1 cellular context compared by ENCODE assay signal in genomic region chr13:40664100-40665060, GRCh38.
TF ChIP-seq lines count a peak whose summit lies in the region.

No MANE protein-coding gene starts in this region.

TF ChIP-seq in HEK293, 187 proteins besides CTCF, POLR2A, EP300 and RAD21 (continued from another document and continues in another):
- TF ChIP-seq, protein P1, sequence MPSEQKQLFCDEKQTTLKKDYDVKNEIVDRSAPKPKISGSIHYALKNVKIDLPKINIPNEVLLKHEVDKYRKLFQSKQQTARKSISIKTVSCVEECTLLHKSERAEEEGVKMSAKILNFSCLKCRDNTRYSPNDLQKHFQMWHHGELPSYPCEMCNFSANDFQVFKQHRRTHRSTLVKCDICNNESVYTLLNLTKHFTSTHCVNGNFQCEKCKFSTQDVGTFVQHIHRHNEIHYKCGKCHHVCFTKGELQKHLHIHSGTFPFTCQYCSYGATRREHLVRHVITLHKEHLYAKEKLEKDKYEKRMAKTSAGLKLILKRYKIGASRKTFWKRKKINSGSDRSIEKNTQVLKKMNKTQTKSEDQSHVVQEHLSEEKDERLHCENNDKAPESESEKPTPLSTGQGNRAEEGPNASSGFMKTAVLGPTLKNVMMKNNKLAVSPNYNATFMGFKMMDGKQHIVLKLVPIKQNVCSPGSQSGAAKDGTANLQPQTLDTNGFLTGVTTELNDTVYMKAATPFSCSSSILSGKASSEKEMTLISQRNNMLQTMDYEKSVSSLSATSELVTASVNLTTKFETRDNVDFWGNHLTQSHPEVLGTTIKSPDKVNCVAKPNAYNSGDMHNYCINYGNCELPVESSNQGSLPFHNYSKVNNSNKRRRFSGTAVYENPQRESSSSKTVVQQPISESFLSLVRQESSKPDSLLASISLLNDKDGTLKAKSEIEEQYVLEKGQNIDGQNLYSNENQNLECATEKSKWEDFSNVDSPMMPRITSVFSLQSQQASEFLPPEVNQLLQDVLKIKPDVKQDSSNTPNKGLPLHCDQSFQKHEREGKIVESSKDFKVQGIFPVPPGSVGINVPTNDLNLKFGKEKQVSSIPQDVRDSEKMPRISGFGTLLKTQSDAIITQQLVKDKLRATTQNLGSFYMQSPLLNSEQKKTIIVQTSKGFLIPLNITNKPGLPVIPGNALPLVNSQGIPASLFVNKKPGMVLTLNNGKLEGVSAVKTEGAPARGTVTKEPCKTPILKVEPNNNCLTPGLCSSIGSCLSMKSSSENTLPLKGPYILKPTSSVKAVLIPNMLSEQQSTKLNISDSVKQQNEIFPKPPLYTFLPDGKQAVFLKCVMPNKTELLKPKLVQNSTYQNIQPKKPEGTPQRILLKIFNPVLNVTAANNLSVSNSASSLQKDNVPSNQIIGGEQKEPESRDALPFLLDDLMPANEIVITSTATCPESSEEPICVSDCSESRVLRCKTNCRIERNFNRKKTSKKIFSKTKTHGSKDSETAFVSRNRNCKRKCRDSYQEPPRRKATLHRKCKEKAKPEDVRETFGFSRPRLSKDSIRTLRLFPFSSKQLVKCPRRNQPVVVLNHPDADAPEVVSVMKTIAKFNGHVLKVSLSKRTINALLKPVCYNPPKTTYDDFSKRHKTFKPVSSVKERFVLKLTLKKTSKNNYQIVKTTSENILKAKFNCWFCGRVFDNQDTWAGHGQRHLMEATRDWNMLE (tag by site-specific recombination; conservative IDR thresholded peaks at IDR 0.05; ENCODE audit: low read depth): no peak
- peak; percentile 70; the same call in 1 of the 2 replicates for TF ChIP-seq ZNF2 (tag by site-specific recombination; IDR thresholded peaks at IDR 0.05)
- TF ChIP-seq OVOL3 (tag by site-specific recombination; IDR thresholded peaks at IDR 0.05): no peak
- no peak for TF ChIP-seq ZNF473 (tag by site-specific recombination; IDR thresholded peaks at IDR 0.05)
- no peak for TF ChIP-seq PRDM1 (tag by site-specific recombination; IDR thresholded peaks at IDR 0.05)
- TF ChIP-seq, protein P2, sequence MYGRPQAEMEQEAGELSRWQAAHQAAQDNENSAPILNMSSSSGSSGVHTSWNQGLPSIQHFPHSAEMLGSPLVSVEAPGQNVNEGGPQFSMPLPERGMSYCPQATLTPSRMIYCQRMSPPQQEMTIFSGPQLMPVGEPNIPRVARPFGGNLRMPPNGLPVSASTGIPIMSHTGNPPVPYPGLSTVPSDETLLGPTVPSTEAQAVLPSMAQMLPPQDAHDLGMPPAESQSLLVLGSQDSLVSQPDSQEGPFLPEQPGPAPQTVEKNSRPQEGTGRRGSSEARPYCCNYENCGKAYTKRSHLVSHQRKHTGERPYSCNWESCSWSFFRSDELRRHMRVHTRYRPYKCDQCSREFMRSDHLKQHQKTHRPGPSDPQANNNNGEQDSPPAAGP (tag by site-specific recombination; IDR thresholded peaks at IDR 0.05): no peak
- TF ChIP-seq ZSCAN16 (tag by site-specific recombination; IDR thresholded peaks at IDR 0.05): no peak
- no peak for TF ChIP-seq ZNF23 (tag by site-specific recombination; IDR thresholded peaks at IDR 0.05; ENCODE audit: borderline replicate concordance)
- TF ChIP-seq ZNF544 (tag by site-specific recombination; IDR thresholded peaks at IDR 0.05): no peak
- no peak; the same call in 1 of the 2 replicates for TF ChIP-seq PRDM6 (tag by site-specific recombination; IDR thresholded peaks at IDR 0.05)
- no peak for TF ChIP-seq ZNF37A (tag by site-specific recombination; IDR thresholded peaks at IDR 0.05)
- no peak for TF ChIP-seq ZFP41 (tag by site-specific recombination; IDR thresholded peaks at IDR 0.05; ENCODE audit: borderline replicate concordance)
- TF ChIP-seq ZFP69B (tag by site-specific recombination; IDR thresholded peaks at IDR 0.05): peak; percentile 97
- TF ChIP-seq KLF8 (tag by site-specific recombination; IDR thresholded peaks at IDR 0.05): 0 out of 2 replicates have a peak, but pooled peaks have one; percentile 9
- no peak for TF ChIP-seq GLI2 (tag by site-specific recombination; IDR thresholded peaks at IDR 0.05; ENCODE audit: borderline replicate concordance, low read depth)
- no peak for TF ChIP-seq ZNF248 (tag by site-specific recombination; IDR thresholded peaks at IDR 0.05)
- TF ChIP-seq, protein P3, sequence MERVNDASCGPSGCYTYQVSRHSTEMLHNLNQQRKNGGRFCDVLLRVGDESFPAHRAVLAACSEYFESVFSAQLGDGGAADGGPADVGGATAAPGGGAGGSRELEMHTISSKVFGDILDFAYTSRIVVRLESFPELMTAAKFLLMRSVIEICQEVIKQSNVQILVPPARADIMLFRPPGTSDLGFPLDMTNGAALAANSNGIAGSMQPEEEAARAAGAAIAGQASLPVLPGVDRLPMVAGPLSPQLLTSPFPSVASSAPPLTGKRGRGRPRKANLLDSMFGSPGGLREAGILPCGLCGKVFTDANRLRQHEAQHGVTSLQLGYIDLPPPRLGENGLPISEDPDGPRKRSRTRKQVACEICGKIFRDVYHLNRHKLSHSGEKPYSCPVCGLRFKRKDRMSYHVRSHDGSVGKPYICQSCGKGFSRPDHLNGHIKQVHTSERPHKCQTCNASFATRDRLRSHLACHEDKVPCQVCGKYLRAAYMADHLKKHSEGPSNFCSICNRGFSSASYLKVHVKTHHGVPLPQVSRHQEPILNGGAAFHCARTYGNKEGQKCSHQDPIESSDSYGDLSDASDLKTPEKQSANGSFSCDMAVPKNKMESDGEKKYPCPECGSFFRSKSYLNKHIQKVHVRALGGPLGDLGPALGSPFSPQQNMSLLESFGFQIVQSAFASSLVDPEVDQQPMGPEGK (tag by site-specific recombination; IDR thresholded peaks at IDR 0.05): peak; percentile 86
- TF ChIP-seq ZSCAN4 (tag by site-specific recombination; IDR thresholded peaks at IDR 0.05): no peak
- TF ChIP-seq ZNF530 (tag by site-specific recombination; IDR thresholded peaks at IDR 0.05; ENCODE audit: low read depth): no peak
- no peak for TF ChIP-seq BCL11A (tag by site-specific recombination; IDR thresholded peaks at IDR 0.05; ENCODE audit: low read depth)
- TF ChIP-seq KLF1 (tag by site-specific recombination; IDR thresholded peaks at IDR 0.05): no peak
- TF ChIP-seq ZNF514 (tag by site-specific recombination; IDR thresholded peaks at IDR 0.05): no peak
- no peak for TF ChIP-seq ZNF76 (tag by site-specific recombination; IDR thresholded peaks at IDR 0.05; ENCODE audit: borderline replicate concordance, low read depth)
- TF ChIP-seq ZNF416 (tag by site-specific recombination; IDR thresholded peaks at IDR 0.05): no peak
- no peak for TF ChIP-seq ZNF423 (tag by site-specific recombination; IDR thresholded peaks at IDR 0.05)
- peak; percentile 52 for TF ChIP-seq ZNF629 (tag by site-specific recombination; IDR thresholded peaks at IDR 0.05)
- TF ChIP-seq, protein P4, sequence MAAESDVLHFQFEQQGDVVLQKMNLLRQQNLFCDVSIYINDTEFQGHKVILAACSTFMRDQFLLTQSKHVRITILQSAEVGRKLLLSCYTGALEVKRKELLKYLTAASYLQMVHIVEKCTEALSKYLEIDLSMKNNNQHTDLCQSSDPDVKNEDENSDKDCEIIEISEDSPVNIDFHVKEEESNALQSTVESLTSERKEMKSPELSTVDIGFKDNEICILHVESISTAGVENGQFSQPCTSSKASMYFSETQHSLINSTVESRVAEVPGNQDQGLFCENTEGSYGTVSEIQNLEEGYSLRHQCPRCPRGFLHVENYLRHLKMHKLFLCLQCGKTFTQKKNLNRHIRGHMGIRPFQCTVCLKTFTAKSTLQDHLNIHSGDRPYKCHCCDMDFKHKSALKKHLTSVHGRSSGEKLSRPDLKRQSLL (tag by site-specific recombination; IDR thresholded peaks at IDR 0.05): no peak; the same call in 1 of the 2 replicates
- no peak for TF ChIP-seq ZNF266 (tag by site-specific recombination; IDR thresholded peaks at IDR 0.05; ENCODE audit: low read depth)
- TF ChIP-seq GLI4 (tag by site-specific recombination; IDR thresholded peaks at IDR 0.05): no peak
- TF ChIP-seq ZBTB21 (tag by site-specific recombination; IDR thresholded peaks at IDR 0.05): no peak
- 0 out of 2 replicates have a peak, but pooled peaks have one; percentile 33 for TF ChIP-seq WT1 (tag by site-specific recombination; IDR thresholded peaks at IDR 0.05)
- TF ChIP-seq ZNF426 (tag by site-specific recombination; IDR thresholded peaks at IDR 0.05): no peak
- TF ChIP-seq ZNF292 (tag by site-specific recombination; IDR thresholded peaks at IDR 0.05; ENCODE audit: borderline replicate concordance, low read depth): no peak
- TF ChIP-seq, protein P5, sequence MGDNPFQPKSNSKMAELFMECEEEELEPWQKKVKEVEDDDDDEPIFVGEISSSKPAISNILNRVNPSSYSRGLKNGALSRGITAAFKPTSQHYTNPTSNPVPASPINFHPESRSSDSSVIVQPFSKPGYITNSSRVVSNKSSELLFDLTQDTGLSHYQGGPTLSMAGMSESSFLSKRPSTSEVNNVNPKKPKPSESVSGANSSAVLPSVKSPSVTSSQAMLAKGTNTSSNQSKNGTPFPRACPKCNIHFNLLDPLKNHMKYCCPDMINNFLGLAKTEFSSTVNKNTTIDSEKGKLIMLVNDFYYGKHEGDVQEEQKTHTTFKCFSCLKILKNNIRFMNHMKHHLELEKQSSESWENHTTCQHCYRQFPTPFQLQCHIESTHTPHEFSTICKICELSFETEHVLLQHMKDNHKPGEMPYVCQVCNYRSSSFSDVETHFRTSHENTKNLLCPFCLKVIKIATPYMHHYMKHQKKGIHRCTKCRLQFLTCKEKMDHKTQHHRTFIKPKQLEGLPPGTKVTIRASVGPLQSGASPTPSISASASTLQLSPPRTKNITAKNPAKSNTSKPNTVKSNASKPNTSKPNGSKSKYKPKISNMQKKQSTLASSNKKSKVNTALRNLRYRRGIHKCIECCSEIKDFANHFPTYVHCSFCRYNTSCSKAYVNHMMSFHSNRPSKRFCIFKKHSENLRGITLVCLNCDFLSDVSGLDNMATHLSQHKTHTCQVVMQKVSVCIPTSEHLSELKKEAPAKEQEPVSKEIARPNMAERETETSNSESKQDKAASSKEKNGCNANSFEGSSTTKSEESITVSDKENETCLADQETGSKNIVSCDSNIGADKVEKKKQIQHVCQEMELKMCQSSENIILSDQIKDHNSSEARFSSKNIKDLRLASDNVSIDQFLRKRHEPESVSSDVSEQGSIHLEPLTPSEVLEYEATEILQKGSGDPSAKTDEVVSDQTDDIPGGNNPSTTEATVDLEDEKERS (tag by site-specific recombination; IDR thresholded peaks at IDR 0.05): no peak
- TF ChIP-seq ZNF112 (tag by site-specific recombination; IDR thresholded peaks at IDR 0.05): no peak
- peak; percentile 57; the same call in 1 of the 2 replicates for TF ChIP-seq ZNF140 (tag by site-specific recombination; IDR thresholded peaks at IDR 0.05)
- TF ChIP-seq ZNF366 (tag by site-specific recombination; conservative IDR thresholded peaks at IDR 0.05): no peak
- no peak for TF ChIP-seq ZNF280C (tag by site-specific recombination; IDR thresholded peaks at IDR 0.05)
- TF ChIP-seq ZFHX2 (tag by site-specific recombination; conservative IDR thresholded peaks at IDR 0.05): peak; percentile 85
- TF ChIP-seq ZNF521 (tag by site-specific recombination; IDR thresholded peaks at IDR 0.05): no peak
- peak; percentile 62 for TF ChIP-seq ZNF394 (tag by site-specific recombination; IDR thresholded peaks at IDR 0.05; ENCODE audit: borderline replicate concordance)
- TF ChIP-seq, protein P6, sequence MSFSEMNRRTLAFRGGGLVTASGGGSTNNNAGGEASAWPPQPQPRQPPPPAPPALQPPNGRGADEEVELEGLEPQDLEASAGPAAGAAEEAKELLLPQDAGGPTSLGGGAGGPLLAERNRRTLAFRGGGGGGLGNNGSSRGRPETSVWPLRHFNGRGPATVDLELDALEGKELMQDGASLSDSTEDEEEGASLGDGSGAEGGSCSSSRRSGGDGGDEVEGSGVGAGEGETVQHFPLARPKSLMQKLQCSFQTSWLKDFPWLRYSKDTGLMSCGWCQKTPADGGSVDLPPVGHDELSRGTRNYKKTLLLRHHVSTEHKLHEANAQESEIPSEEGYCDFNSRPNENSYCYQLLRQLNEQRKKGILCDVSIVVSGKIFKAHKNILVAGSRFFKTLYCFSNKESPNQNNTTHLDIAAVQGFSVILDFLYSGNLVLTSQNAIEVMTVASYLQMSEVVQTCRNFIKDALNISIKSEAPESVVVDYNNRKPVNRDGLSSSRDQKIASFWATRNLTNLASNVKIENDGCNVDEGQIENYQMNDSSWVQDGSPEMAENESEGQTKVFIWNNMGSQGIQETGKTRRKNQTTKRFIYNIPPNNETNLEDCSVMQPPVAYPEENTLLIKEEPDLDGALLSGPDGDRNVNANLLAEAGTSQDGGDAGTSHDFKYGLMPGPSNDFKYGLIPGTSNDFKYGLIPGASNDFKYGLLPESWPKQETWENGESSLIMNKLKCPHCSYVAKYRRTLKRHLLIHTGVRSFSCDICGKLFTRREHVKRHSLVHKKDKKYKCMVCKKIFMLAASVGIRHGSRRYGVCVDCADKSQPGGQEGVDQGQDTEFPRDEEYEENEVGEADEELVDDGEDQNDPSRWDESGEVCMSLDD (tag by site-specific recombination; IDR thresholded peaks at IDR 0.05): no peak
